ENCODE assay signal across 13 cellular contexts in the genomic region with DNA sequence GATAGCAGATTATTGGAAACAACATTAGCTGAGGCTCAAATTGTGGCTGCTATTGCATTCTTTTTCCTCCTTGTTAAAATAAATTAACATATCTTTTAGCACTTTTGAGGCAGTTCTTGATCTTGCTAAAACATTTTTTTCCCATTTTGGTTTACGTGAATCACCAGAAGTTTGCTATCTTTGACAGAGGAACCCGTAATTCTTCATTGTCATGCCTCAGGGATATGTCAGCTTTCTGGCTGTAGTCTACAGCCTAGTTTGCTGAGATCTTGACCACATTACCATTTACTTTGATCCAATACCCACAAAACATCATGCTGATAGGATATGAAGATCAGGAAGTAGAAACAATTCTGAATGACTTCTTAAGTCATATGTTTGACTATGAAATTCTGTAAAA. TPM values are rescaled to one million over a fixed set of nuclear protein-coding genes. Genes with fewer than 3 reads are reported as not detected.
DNase-seq lines count a peak whose midpoint lies in the region; TF ChIP-seq lines count a peak whose summit lies in the region.
"Had no signal": no experiment of that assay in that cellular context is flagged by ENCODE, and none has a peak within 500 bp of the region (broad histone marks: within the 10 kb centered on the region; RNA-seq: fewer than 3 reads in every experiment).

No MANE protein-coding gene starts in this region.

- no peak overlapping the region for H3K4me2 ChIP-seq in mesenchymal stem cell (ENCODE audit: low read length, poor library complexity, severe bottlenecking)
- H3K4me2 ChIP-seq: BLaER1 treated with 17β-estradiol and CSF1 and Interleukin-3, amounts not matched to agents 10 nM and 100 nM had no signal

- H3K27ac ChIP-seq in mesenchymal stem cell (ENCODE audit: low read length, poor library complexity, severe bottlenecking) (no peak overlapping the region), caudate nucleus (ENCODE audit: low read depth, low read length) (no peak overlapping the region)
- H3K27ac ChIP-seq: BLaER1 treated with 17β-estradiol and CSF1 and Interleukin-3, amounts not matched to agents 10 nM and 100 nM; HL-60 had no signal

- no peaks in the 10 kb centered on the region for H3K79me1 ChIP-seq in mesenchymal stem cell (replicated peaks; ENCODE audit: low read length, poor library complexity, severe bottlenecking)

- no peak overlapping the region for H2AK5ac ChIP-seq in mesenchymal stem cell (ENCODE audit: low read length, severe bottlenecking)

- no peak overlapping the region for H4K91ac ChIP-seq in mesenchymal stem cell (ENCODE audit: low read length)

- no peaks in the 10 kb centered on the region for H3K4me1 ChIP-seq in mesenchymal stem cell (ENCODE audit: control insufficient read depth, insufficient read depth, low read depth, low read length)
- H3K4me1 ChIP-seq: BLaER1 treated with 17β-estradiol and CSF1 and Interleukin-3, amounts not matched to agents 10 nM and 100 nM; HAP-1 had no signal

- no peak overlapping the region for H4K8ac ChIP-seq in mesenchymal stem cell (ENCODE audit: low read length)

- H2BK12ac ChIP-seq in mesenchymal stem cell (ENCODE audit: low read length in 2 of 2): no peak overlapping the region

- no peaks in the 10 kb centered on the region for H3K36me3 ChIP-seq in mesenchymal stem cell (ENCODE audit: control insufficient read depth in 1 of 2, insufficient read depth in 2 of 2, low read depth in 1 of 2, low read length in 2 of 2)
- H3K36me3 ChIP-seq: BLaER1 treated with 17β-estradiol and CSF1 and Interleukin-3, amounts not matched to agents 10 nM and 100 nM; HAP-1 had no signal

- H2BK120ac ChIP-seq in mesenchymal stem cell (ENCODE audit: low read depth, low read length): no peak overlapping the region

- no peak overlapping the region for H3K4me3 ChIP-seq in mesenchymal stem cell (ENCODE audit: insufficient read depth in 1 of 2, low read depth in 1 of 2, low read length in 2 of 2)
- H3K4me3 ChIP-seq: BLaER1 treated with 17β-estradiol and CSF1 and Interleukin-3, amounts not matched to agents 10 nM and 100 nM; HAP-1 had no signal

- peak; percentile 70 for DNase-seq in ELR (ENCODE audit: low read depth)
- peak; percentile 35 for DNase-seq in amniotic epithelial cell (ENCODE audit: low read depth)
- DNase-seq in mesenchymal stem cell: peak; percentile 31
- no peak for DNase-seq in erythroblast (lab: John Stamatoyannopoulos, UW)
- DNase-seq in caudate nucleus (lab: John Stamatoyannopoulos, UW): no peak
- no peak for DNase-seq in T-helper 9 cell
- DNase-seq: AML-193; CD4-positive, CD25-positive, alpha-beta regulatory T cell; DMS53; KBM-7 had no signal

- no peak overlapping the region for H3K23ac ChIP-seq in mesenchymal stem cell (ENCODE audit: low read length in 2 of 2)

- H3K4ac ChIP-seq in mesenchymal stem cell (ENCODE audit: low read depth in 1 of 2, low read length in 2 of 2): no peak overlapping the region

- no peaks in the 10 kb centered on the region for H3K9me3 ChIP-seq in mesenchymal stem cell (ENCODE audit: control insufficient read depth, low read length)
- H3K9me3 ChIP-seq: BLaER1 treated with 17β-estradiol and CSF1 and Interleukin-3, amounts not matched to agents 10 nM and 100 nM; HAP-1 had no signal

- TF ChIP-seq POLR2A in erythroblast (IDR thresholded peaks at IDR 0.05; ENCODE audit: low read length): no peak

- whole genome bisulfite sequencing in mesenchymal stem cell: 43% methylated on average over 2 of the region's 2 CpGs

- H2BK5ac ChIP-seq in mesenchymal stem cell (ENCODE audit: low read depth, low read length, poor library complexity, severe bottlenecking): no peak overlapping the region

- no peak overlapping the region for H3K18ac ChIP-seq in mesenchymal stem cell (ENCODE audit: low read depth in 1 of 2, low read length in 2 of 2)

- no peaks in the 10 kb centered on the region for H3K27me3 ChIP-seq in mesenchymal stem cell (ENCODE audit: control insufficient read depth in 1 of 2, insufficient read depth in 1 of 2, low read length in 2 of 2)
- H3K27me3 ChIP-seq: BLaER1 treated with 17β-estradiol and CSF1 and Interleukin-3, amounts not matched to agents 10 nM and 100 nM had no signal

- no peak overlapping the region for H2BK15ac ChIP-seq in mesenchymal stem cell (ENCODE audit: low read depth, poor library complexity, severe bottlenecking)

- H3K14ac ChIP-seq in mesenchymal stem cell (ENCODE audit: low read length in 2 of 2): no peak overlapping the region

- H2AFZ ChIP-seq in mesenchymal stem cell (ENCODE audit: low read depth, low read length): no peak overlapping the region

- H3K9ac ChIP-seq in mesenchymal stem cell (ENCODE audit: low read length): no peak overlapping the region
- H3K9ac ChIP-seq: BLaER1 treated with 17β-estradiol and CSF1 and Interleukin-3, amounts not matched to agents 10 nM and 100 nM had no signal

RNA-seq across cellular contexts. Expression of a gene that starts 25.1 kb away (rescaled TPM):
- 5.4 TPM for polyA plus RNA-seq in mesenchymal stem cell (2013, experiment 1 of 2)
- 6.2 TPM for polyA plus RNA-seq in mesenchymal stem cell (2013, experiment 2 of 2)

Comparison
In these comparisons a context has a peak if more than half of its experiments do, and no peak if none do; other contexts are left out.
1. DNase-seq: peak in ELR (single experiment), amniotic epithelial cell (single experiment) and mesenchymal stem cell (single experiment); none in erythroblast (0 of 2), caudate nucleus (0 of 61) and T-helper 9 cell (single experiment).